Comparison of ENCODE assay signal across 22 cellular contexts in the genomic region with DNA sequence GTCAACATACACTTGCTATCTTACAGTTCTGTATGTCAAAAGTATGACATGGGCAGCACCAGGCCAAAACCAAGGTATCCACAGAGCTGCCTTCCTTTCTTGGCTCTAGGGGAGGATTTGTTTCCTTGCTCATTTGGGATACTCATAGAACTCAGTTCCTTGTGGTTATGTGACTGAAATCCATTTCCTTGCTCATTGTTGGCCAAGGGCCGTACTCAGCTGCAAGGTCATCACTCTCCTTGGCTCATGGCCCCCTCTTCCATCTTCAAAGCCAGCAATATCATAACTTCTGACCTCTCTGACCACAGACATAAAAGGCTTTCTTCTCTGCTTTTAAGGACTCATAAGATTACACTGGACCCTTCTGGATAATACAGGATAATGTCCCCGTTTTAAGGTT. TPM values are rescaled to one million over a fixed set of nuclear protein-coding genes. Genes with fewer than 3 reads are reported as not detected.
DNase-seq lines count a peak whose midpoint lies in the region; ATAC-seq and TF ChIP-seq lines count a peak whose summit lies in the region.
"Had no signal": no experiment of that assay in that cellular context is flagged by ENCODE, and none has a peak within 500 bp of the region (broad histone marks: within the 10 kb centered on the region; RNA-seq: fewer than 3 reads in every experiment).

No MANE protein-coding gene starts in this region.

- TF ChIP-seq POLR2A in vagina (IDR thresholded peaks at IDR 0.05): no peak

- H3K4me1 ChIP-seq in cardiac muscle cell (ENCODE audit: low read depth) (no peaks in the 10 kb centered on the region), vagina (no peaks in the 10 kb centered on the region)

- no peak for ATAC-seq in left cardiac atrium
- ATAC-seq in GM18909 (IDR thresholded peaks at IDR 0.05; ENCODE audit: poor library complexity, unreplicated experiment): no peak
- no peak for ATAC-seq in GM18858 (IDR thresholded peaks at IDR 0.05; ENCODE audit: unreplicated experiment)
- ATAC-seq: GM12878 had no signal

- H3K4me3 ChIP-seq in cardiac muscle cell (no peak overlapping the region), astrocyte of the spinal cord (ENCODE audit: low read depth, low read length) (no peak overlapping the region), foreskin fibroblast (ENCODE audit: low read depth in 1 of 2, low read length in 2 of 2) (no peak overlapping the region), vagina (no peak overlapping the region)
- H3K4me3 ChIP-seq: BLaER1 treated with 17β-estradiol and CSF1 and Interleukin-3, amounts not matched to agents 10 nM and 100 nM; GM12878 had no signal

- in situ Hi-C loops in astrocyte of the spinal cord (cut with HindIII; ENCODE audit: low sequenced_read_pairs): no loop called here

- H3K9me3 ChIP-seq in cardiac muscle cell (ENCODE audit: low read depth): no peaks in the 10 kb centered on the region
- no peaks in the 10 kb centered on the region for H3K9me3 ChIP-seq in vagina
- H3K9me3 ChIP-seq: SK-N-SH had no signal

- peak overlapping the region; percentile 8 for H3K27ac ChIP-seq in cardiac muscle cell
- H3K27ac ChIP-seq in vagina: no peak overlapping the region
- H3K27ac ChIP-seq: 22Rv1; BLaER1 treated with 17β-estradiol and CSF1 and Interleukin-3, amounts not matched to agents 10 nM and 100 nM had no signal

- DNase-seq in cardiac muscle cell (ENCODE audit: low read depth in 1 of 2, low spot score in 1 of 2) (peak in 1 of 2 donors; percentile 30), left cardiac atrium (no peak), astrocyte of the spinal cord (ENCODE audit: low read depth, low spot score) (peak; percentile 35), foreskin fibroblast (peak; percentile 35 to 49), vagina (ENCODE audit: extremely low spot score in 2 of 2) (no peak), germinal center (ENCODE audit: low spot score) (no peak)
- DNase-seq: CD4-positive, alpha-beta memory T cell; DND-41; KBM-7; NCI-H1105; NCI-H2029 treated with DMSO at 0.1 percent for 48 hours; NCI-H226; NCI-H524; NCI-H774; NK-92 treated with Interleukin-12 subunit alpha and Interleukin-12 subunit beta, amount 100 ng/mL, for 24 hours; SIG-M5; SK-N-SH had no signal

- H3K36me3 ChIP-seq in cardiac muscle cell (peaks cover 25% of the 10 kb centered on the region), vagina (peaks cover 0 to 10% of the 10 kb centered on the region in 2 donors)

- intact Hi-C loops in left cardiac atrium (cut with DNase I): no loop called here
- intact Hi-C loops in vagina (cut with DNase I): no loop called here

- H3K27me3 ChIP-seq in cardiac muscle cell: no peaks in the 10 kb centered on the region
- no peaks in the 10 kb centered on the region for H3K27me3 ChIP-seq in vagina
- H3K27me3 ChIP-seq: BLaER1 treated with 17β-estradiol and CSF1 and Interleukin-3, amounts not matched to agents 10 nM and 100 nM had no signal

- TF ChIP-seq CTCF in cardiac muscle cell (IDR thresholded peaks at IDR 0.05; ENCODE audit: low read depth, low read length): no peak
- TF ChIP-seq CTCF in astrocyte of the spinal cord (IDR thresholded peaks at IDR 0.05; ENCODE audit: low read depth, low read length): no peak
- TF ChIP-seq CTCF in foreskin fibroblast (IDR thresholded peaks at IDR 0.05; ENCODE audit: low read depth, low read length): no peak
- no peak for TF ChIP-seq CTCF in vagina (IDR thresholded peaks at IDR 0.05)

RNA-seq across cellular contexts. Expression of gene TMEM237, which starts 21.0 kb away (rescaled TPM):
- total RNA-seq in cardiac muscle cell (23.5 and 37.1 TPM in 2 replicates), left cardiac atrium (10 to 100 TPM; 14.3 to 14.8 TPM), vagina (29.5 TPM)
- polyA plus RNA-seq in cardiac muscle cell: 35.4 and 44.0 TPM in 2 replicates

Comparison
In these comparisons a context has a peak if more than half of its experiments do, and no peak if none do; other contexts are left out.
1. DNase-seq: peak in astrocyte of the spinal cord (single experiment) and foreskin fibroblast (2 of 2); none in left cardiac atrium (single experiment), vagina (0 of 2) and germinal center (single experiment).